3 cellular contexts compared by ENCODE assay signal in genomic region chr1:165744913-165745312, GRCh38. TPM values are rescaled to one million over a fixed set of nuclear protein-coding genes. Genes with fewer than 3 reads are reported as not detected.
DNase-seq lines count a peak whose midpoint lies in the region; ATAC-seq, FAIRE-seq and TF ChIP-seq lines count a peak whose summit lies in the region.
"Not testable (repeated sequence)": the region's sequence is repeated elsewhere in the genome, so short reads cannot be mapped to it uniquely, and the experiment has no call there.

No MANE protein-coding gene starts in this region.

- H3K9me3 ChIP-seq in MM.1S (replicated peaks; ENCODE audit: insufficient read depth, low read length); HepG2 (ENCODE audit: low read length); trophoblast cell (ENCODE audit: insufficient read depth, low read depth, low read length): not testable (repeated sequence)

- not testable (repeated sequence) for H4K91ac ChIP-seq in trophoblast cell (ENCODE audit: low read depth, low read length)

- not testable (repeated sequence) for H3K4me1 ChIP-seq in MM.1S (ENCODE audit: low read length); trophoblast cell (ENCODE audit: control insufficient read depth in 1 of 2, insufficient read depth in 2 of 2, low read length in 2 of 2)
- peaks cover 16% of the 10 kb centered on the region for H3K4me1 ChIP-seq in HepG2 (ENCODE audit: insufficient read depth, low read length)

- not testable (repeated sequence) for H3K9ac ChIP-seq in MM.1S (ENCODE audit: low read length); HepG2 (ENCODE audit: insufficient read depth, low read depth, low read length); trophoblast cell (ENCODE audit: low read length)

- H2BK12ac ChIP-seq in trophoblast cell (ENCODE audit: low read length), result not testable (repeated sequence)

- not testable (repeated sequence) for H3K79me1 ChIP-seq in trophoblast cell (ENCODE audit: low read length)

- H3K36me3 ChIP-seq in MM.1S (replicated peaks; ENCODE audit: insufficient read depth, low read length) (peaks cover 17% of the 10 kb centered on the region; the same call in 1 of the 2 replicates), HepG2 (replicated peaks in 1 of 2; ENCODE audit: control insufficient read depth in 1 of 2, insufficient read depth in 2 of 2, low read length in 2 of 2) (peaks cover 7 to 41% of the 10 kb centered on the region in 2 experiments; a peak in 4 of 5 replicates), trophoblast cell (ENCODE audit: control insufficient read depth in 1 of 2, insufficient read depth in 2 of 2, low read length in 2 of 2) (peaks cover 14 to 15% of the 10 kb centered on the region in 2 experiments)

- not testable (repeated sequence) for TF ChIP-seq RAD21 in HepG2 (CRISPR knock-in tag; IDR thresholded peaks at IDR 0.05)

- H3K4me3 ChIP-seq in MM.1S (ENCODE audit: low read length); HepG2 (replicated peaks in 1 of 3; ENCODE audit: insufficient read depth in 1 of 3, low read depth in 2 of 3, low read length in 3 of 3); trophoblast cell (ENCODE audit: low read depth, low read length): not testable (repeated sequence)

- not testable (repeated sequence) for H4K20me1 ChIP-seq in MM.1S (ENCODE audit: insufficient read depth, low read length); HepG2 (ENCODE audit: insufficient read depth, low read length)

- 94% methylated on average over 1 of the region's 1 CpG for WGBS in HepG2 (ENCODE audit: low lambda C conversion rate)
- WGBS in trophoblast cell (ENCODE audit: extremely low coverage, insufficient coverage, insufficient read length), result no CpG with 5 or more reads among the region's 1 CpG

- CTCF ChIA-PET in HepG2 (lab: Yijun Ruan, JAX; ENCODE audit: low intra/inter-chr PET ratio, low total read pairs), result not testable (repeated sequence)

- not testable (repeated sequence) for TF ChIP-seq CTCF in MM.1S (IDR thresholded peaks at IDR 0.05; ENCODE audit: low read length); HepG2 (CRISPR knock-in tag; IDR thresholded peaks at IDR 0.05)

- not testable (repeated sequence) for FAIRE-seq in HepG2 (lab: Jason Lieb, UNC)

- intact Hi-C loops in HepG2 (cut with micrococcal nuclease; ENCODE audit: unreplicated experiment), result not testable (repeated sequence)

- ATAC-seq in HepG2, result not testable (repeated sequence)

- H4K12ac ChIP-seq in trophoblast cell (ENCODE audit: low read depth, low read length), result not testable (repeated sequence)

- not testable (repeated sequence) for H3K18ac ChIP-seq in trophoblast cell (ENCODE audit: low read length)

- not testable (repeated sequence) for H3F3A ChIP-seq in MM.1S (ENCODE audit: insufficient read depth, low read length)

- not testable (repeated sequence) for H2AK5ac ChIP-seq in trophoblast cell (ENCODE audit: low read length)

- H3K23ac ChIP-seq in trophoblast cell (ENCODE audit: low read length), result not testable (repeated sequence)

- H2BK120ac ChIP-seq in trophoblast cell (ENCODE audit: insufficient read depth, low read length, poor library complexity), result not testable (repeated sequence)

- H3K4me2 ChIP-seq in MM.1S (ENCODE audit: low read depth, low read length); HepG2 (ENCODE audit: low read depth, low read length); trophoblast cell (ENCODE audit: low read length): not testable (repeated sequence)

- H3K79me2 ChIP-seq in MM.1S (ENCODE audit: low read length), result peaks cover 26% of the 10 kb centered on the region; the same call in 1 of the 2 replicates
- not testable (repeated sequence) for H3K79me2 ChIP-seq in HepG2 (ENCODE audit: insufficient read depth, low read length); trophoblast cell (ENCODE audit: control insufficient read depth, insufficient read depth, low read length, poor library complexity)

- not testable (repeated sequence) for H2BK5ac ChIP-seq in trophoblast cell (ENCODE audit: low read depth, low read length, poor library complexity)

- not testable (repeated sequence) for TF ChIP-seq EP300 in HepG2 (IDR thresholded peaks at IDR 0.05; ENCODE audit: low read depth in 2 of 2, low read length in 2 of 2); HepG2 (CRISPR knock-in tag; IDR thresholded peaks at IDR 0.05; ENCODE audit: borderline replicate concordance)

- not testable (repeated sequence) for H3K14ac ChIP-seq in trophoblast cell (ENCODE audit: low read length)

- H3K9me2 ChIP-seq in MM.1S (replicated peaks; ENCODE audit: insufficient read depth, low read length), result not testable (repeated sequence)

- DNase-seq in MM.1S (peak; percentile 5), trophoblast cell (peak; percentile 29 to 53)
- DNase-seq in HepG2 (ENCODE audit: low spot score), result not testable (repeated sequence)

- BruUV-seq in HepG2 (replicated peaks; lab: Mats Ljungman, UMichigan), result not testable (repeated sequence)

- H3K4ac ChIP-seq in trophoblast cell (ENCODE audit: low read depth, low read length), result not testable (repeated sequence)

- H3K27ac ChIP-seq in MM.1S (ENCODE audit: low read length); HepG2 (ENCODE audit: extremely low read length, insufficient read depth, low read length); trophoblast cell (ENCODE audit: low read depth, low read length): not testable (repeated sequence)

- not testable (repeated sequence) for H2AFZ ChIP-seq in MM.1S (ENCODE audit: low read length); HepG2 (ENCODE audit: low read length); trophoblast cell (ENCODE audit: insufficient read depth, low read length, poor library complexity)

- POLR2A ChIA-PET in HepG2 (lab: Yijun Ruan, JAX), result interaction anchor here (0.7 kb wide), 1 partner anchor 24 kb away, joined by 4 read pairs; the partner anchor contains the start of gene TMCO1

- not testable (repeated sequence) for TF ChIP-seq POLR2A in HepG2 (IDR thresholded peaks at IDR 0.05; ENCODE audit: insufficient read depth in 1 of 2, low read depth in 2 of 2, low read length in 2 of 2)

- in situ Hi-C loops in HepG2 (cut with HindIII; ENCODE audit: extremely low pct_ligation_motif_present, low pct_unique_long_range_greater_than_20kb), result not testable (repeated sequence)

- H3K27me3 ChIP-seq in MM.1S (replicated peaks; ENCODE audit: insufficient read depth, low read length); HepG2 (ENCODE audit: control insufficient read depth in 1 of 2, insufficient read depth in 2 of 2, low read length in 2 of 2); trophoblast cell (ENCODE audit: insufficient read depth, low read length): not testable (repeated sequence)

- H4K8ac ChIP-seq in trophoblast cell (ENCODE audit: low read depth, low read length), result not testable (repeated sequence)

RNA-seq across cellular contexts. Expression of gene TMCO1, which starts 23.8 kb away (rescaled TPM):
- total RNA-seq in HepG2 (2016; rRNA removed; fragmentation: Illumina TruSeq; extraction: Trizol), result 85.3 and 119 TPM in 2 replicates
- 21.5 and 21.7 TPM in 2 replicates for total RNA-seq in HepG2 (2016; cell fraction: cytosol; rRNA removed; fragmentation: Illumina TruSeq; extraction: Trizol; ENCODE audit: low read depth)
- 96.8 and 124 TPM in 2 replicates for total RNA-seq in HepG2 (2016; cell fraction: insoluble cytoplasmic fraction; rRNA removed; fragmentation: Illumina TruSeq; extraction: Trizol)
- total RNA-seq in HepG2 (2016; cell fraction: membrane; rRNA removed; fragmentation: Illumina TruSeq; extraction: Trizol), result 36.9 and 37.7 TPM in 2 replicates
- total RNA-seq in HepG2 (2016; cell fraction: nucleus; rRNA removed; fragmentation: Illumina TruSeq; extraction: Trizol), result 87.3 and 93.4 TPM in 2 replicates
- 106 TPM in 2 replicates for polyA plus RNA-seq in HepG2 (2011; rRNA removed)
- 52.5 and 87.0 TPM in 2 replicates for polyA plus RNA-seq in HepG2 (2011; cell fraction: cytosol; rRNA removed)
- 16.1 and 21.6 TPM in 2 replicates for polyA plus RNA-seq in HepG2 (2011; cell fraction: nucleus; rRNA removed)
- polyA plus RNA-seq in HepG2 (2012), result 47.2 and 80.4 TPM in 2 replicates
- polyA plus RNA-seq in HepG2 (2016; cell fraction: cytosol; fragmentation: Illumina TruSeq; extraction: Trizol; ENCODE audit: low read depth), result 21.4 and 21.8 TPM in 2 replicates
- polyA plus RNA-seq in HepG2 (2016; cell fraction: insoluble cytoplasmic fraction; fragmentation: Illumina TruSeq; extraction: Trizol; ENCODE audit: low read depth), result 89.7 and 101 TPM in 2 replicates
- polyA plus RNA-seq in HepG2 (2016; cell fraction: membrane; fragmentation: Illumina TruSeq; extraction: Trizol; ENCODE audit: low read depth), result 30.1 and 30.7 TPM in 2 replicates
- polyA plus RNA-seq in HepG2 (2016; cell fraction: nucleus; fragmentation: Illumina TruSeq; extraction: Trizol; ENCODE audit: insufficient read depth, low read depth), result 157 and 166 TPM in 2 replicates
- polyA minus RNA-seq in HepG2 (2011; rRNA and poly(A)+ RNA removed; ENCODE audit: low replicate concordance), result 160 and 278 TPM in 2 replicates
- 41.8 and 64.7 TPM in 2 replicates for polyA minus RNA-seq in HepG2 (2011; cell fraction: cytosol; rRNA and poly(A)+ RNA removed)
- 33.7 and 41.3 TPM in 2 replicates for polyA minus RNA-seq in HepG2 (2011; cell fraction: nucleus; rRNA and poly(A)+ RNA removed)
- 188 and 204 TPM in 2 replicates for polyA plus RNA-seq in trophoblast cell (2013)

RNA-seq across cellular contexts. Expression of gene ALDH9A1, which starts 46.6 kb away (rescaled TPM):
- 38.5 and 52.7 TPM in 2 replicates for total RNA-seq in HepG2 (2016; rRNA removed; fragmentation: Illumina TruSeq; extraction: Trizol)
- 7.1 and 9.1 TPM in 2 replicates for total RNA-seq in HepG2 (2016; cell fraction: cytosol; rRNA removed; fragmentation: Illumina TruSeq; extraction: Trizol; ENCODE audit: low read depth)
- 38.4 and 54.3 TPM in 2 replicates for total RNA-seq in HepG2 (2016; cell fraction: insoluble cytoplasmic fraction; rRNA removed; fragmentation: Illumina TruSeq; extraction: Trizol)
- total RNA-seq in HepG2 (2016; cell fraction: membrane; rRNA removed; fragmentation: Illumina TruSeq; extraction: Trizol), result 14.3 and 17.8 TPM in 2 replicates
- total RNA-seq in HepG2 (2016; cell fraction: nucleus; rRNA removed; fragmentation: Illumina TruSeq; extraction: Trizol), result 19.4 and 21.3 TPM in 2 replicates
- 17.1 and 27.5 TPM in 2 replicates for polyA plus RNA-seq in HepG2 (2011; rRNA removed)
- polyA plus RNA-seq in HepG2 (2011; cell fraction: cytosol; rRNA removed), result 11.1 and 19.0 TPM in 2 replicates
- polyA plus RNA-seq in HepG2 (2011; cell fraction: nucleus; rRNA removed), result 6.4 and 7.2 TPM in 2 replicates
- polyA plus RNA-seq in HepG2 (2012), result 17.1 and 26.3 TPM in 2 replicates
- 3.8 and 4.1 TPM in 2 replicates for polyA plus RNA-seq in HepG2 (2016; cell fraction: cytosol; fragmentation: Illumina TruSeq; extraction: Trizol; ENCODE audit: low read depth)
- polyA plus RNA-seq in HepG2 (2016; cell fraction: insoluble cytoplasmic fraction; fragmentation: Illumina TruSeq; extraction: Trizol; ENCODE audit: low read depth), result 44.3 and 45.9 TPM in 2 replicates
- 9.1 and 10.6 TPM in 2 replicates for polyA plus RNA-seq in HepG2 (2016; cell fraction: membrane; fragmentation: Illumina TruSeq; extraction: Trizol; ENCODE audit: low read depth)
- 19.2 and 22.1 TPM in 2 replicates for polyA plus RNA-seq in HepG2 (2016; cell fraction: nucleus; fragmentation: Illumina TruSeq; extraction: Trizol; ENCODE audit: insufficient read depth, low read depth)
- polyA minus RNA-seq in HepG2 (2011; rRNA and poly(A)+ RNA removed; ENCODE audit: low replicate concordance), result 23.3 and 82.5 TPM in 2 replicates
- 19.5 and 19.6 TPM in 2 replicates for polyA minus RNA-seq in HepG2 (2011; cell fraction: cytosol; rRNA and poly(A)+ RNA removed)
- polyA minus RNA-seq in HepG2 (2011; cell fraction: nucleus; rRNA and poly(A)+ RNA removed), result 14.4 and 23.9 TPM in 2 replicates
- polyA plus RNA-seq in trophoblast cell (2013), result 27.1 and 27.4 TPM in 2 replicates
